1 cellular context compared by ENCODE assay signal in the genomic region with DNA sequence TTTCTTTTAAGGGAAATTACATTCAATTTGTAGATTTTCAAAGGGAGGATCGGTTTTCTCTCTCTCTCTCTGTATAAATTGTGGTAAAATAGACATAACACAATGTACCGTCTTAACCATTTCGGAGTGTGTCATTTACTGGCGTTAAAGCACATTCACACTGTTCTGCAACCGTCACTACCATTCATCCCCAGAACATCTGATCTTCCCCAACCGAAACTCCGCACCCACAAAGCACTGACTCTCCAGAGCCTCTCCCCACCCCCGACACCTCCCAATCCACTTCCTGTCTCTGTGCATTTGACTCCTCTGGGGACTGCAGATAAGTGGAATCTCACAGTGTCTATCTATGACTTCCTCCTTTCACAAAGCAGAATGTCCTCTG.
TF ChIP-seq lines count a peak whose summit lies in the region.

No MANE protein-coding gene starts in this region.

TF ChIP-seq in GM12878, 131 proteins besides CTCF, POLR2A, EP300 and RAD21 (continued from another document):
- TF ChIP-seq SMARCA5 (IDR thresholded peaks at IDR 0.05): peak; percentile 2; the same call in 1 of the 2 replicates
- peak; percentile 95 for TF ChIP-seq EED (IDR thresholded peaks at IDR 0.05; ENCODE audit: low read depth)
- TF ChIP-seq, protein P1, sequence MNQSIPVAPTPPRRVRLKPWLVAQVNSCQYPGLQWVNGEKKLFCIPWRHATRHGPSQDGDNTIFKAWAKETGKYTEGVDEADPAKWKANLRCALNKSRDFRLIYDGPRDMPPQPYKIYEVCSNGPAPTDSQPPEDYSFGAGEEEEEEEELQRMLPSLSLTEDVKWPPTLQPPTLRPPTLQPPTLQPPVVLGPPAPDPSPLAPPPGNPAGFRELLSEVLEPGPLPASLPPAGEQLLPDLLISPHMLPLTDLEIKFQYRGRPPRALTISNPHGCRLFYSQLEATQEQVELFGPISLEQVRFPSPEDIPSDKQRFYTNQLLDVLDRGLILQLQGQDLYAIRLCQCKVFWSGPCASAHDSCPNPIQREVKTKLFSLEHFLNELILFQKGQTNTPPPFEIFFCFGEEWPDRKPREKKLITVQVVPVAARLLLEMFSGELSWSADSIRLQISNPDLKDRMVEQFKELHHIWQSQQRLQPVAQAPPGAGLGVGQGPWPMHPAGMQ (IDR thresholded peaks at IDR 0.05; ENCODE audit: borderline replicate concordance): no peak
- TF ChIP-seq SIX5 (IDR thresholded peaks at IDR 0.05; ENCODE audit: low read depth, low read length, severe bottlenecking): no peak
- no peak for TF ChIP-seq JUND (IDR thresholded peaks at IDR 0.05; ENCODE audit: low read depth, low read length)
- TF ChIP-seq, protein P2, sequence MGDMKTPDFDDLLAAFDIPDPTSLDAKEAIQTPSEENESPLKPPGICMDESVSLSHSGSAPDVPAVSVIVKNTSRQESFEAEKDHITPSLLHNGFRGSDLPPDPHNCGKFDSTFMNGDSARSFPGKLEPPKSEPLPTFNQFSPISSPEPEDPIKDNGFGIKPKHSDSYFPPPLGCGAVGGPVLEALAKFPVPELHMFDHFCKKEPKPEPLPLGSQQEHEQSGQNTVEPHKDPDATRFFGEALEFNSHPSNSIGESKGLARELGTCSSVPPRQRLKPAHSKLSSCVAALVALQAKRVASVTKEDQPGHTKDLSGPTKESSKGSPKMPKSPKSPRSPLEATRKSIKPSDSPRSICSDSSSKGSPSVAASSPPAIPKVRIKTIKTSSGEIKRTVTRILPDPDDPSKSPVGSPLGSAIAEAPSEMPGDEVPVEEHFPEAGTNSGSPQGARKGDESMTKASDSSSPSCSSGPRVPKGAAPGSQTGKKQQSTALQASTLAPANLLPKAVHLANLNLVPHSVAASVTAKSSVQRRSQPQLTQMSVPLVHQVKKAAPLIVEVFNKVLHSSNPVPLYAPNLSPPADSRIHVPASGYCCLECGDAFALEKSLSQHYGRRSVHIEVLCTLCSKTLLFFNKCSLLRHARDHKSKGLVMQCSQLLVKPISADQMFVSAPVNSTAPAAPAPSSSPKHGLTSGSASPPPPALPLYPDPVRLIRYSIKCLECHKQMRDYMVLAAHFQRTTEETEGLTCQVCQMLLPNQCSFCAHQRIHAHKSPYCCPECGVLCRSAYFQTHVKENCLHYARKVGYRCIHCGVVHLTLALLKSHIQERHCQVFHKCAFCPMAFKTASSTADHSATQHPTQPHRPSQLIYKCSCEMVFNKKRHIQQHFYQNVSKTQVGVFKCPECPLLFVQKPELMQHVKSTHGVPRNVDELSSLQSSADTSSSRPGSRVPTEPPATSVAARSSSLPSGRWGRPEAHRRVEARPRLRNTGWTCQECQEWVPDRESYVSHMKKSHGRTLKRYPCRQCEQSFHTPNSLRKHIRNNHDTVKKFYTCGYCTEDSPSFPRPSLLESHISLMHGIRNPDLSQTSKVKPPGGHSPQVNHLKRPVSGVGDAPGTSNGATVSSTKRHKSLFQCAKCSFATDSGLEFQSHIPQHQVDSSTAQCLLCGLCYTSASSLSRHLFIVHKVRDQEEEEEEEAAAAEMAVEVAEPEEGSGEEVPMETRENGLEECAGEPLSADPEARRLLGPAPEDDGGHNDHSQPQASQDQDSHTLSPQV (IDR thresholded peaks at IDR 0.05): peak; percentile 74; the same call in 1 of the 2 replicates
- TF ChIP-seq ATF7 (IDR thresholded peaks at IDR 0.05; ENCODE audit: low read depth): peak; percentile 65
- TF ChIP-seq MTA2 (IDR thresholded peaks at IDR 0.05; ENCODE audit: low read depth): peak; percentile 83
- TF ChIP-seq BRCA1 (IDR thresholded peaks at IDR 0.05; ENCODE audit: low read depth, low read length): no peak
- peak; percentile 33; the same call in 1 of the 2 replicates for TF ChIP-seq CREM (IDR thresholded peaks at IDR 0.05; ENCODE audit: low read depth)
- TF ChIP-seq, protein P3, sequence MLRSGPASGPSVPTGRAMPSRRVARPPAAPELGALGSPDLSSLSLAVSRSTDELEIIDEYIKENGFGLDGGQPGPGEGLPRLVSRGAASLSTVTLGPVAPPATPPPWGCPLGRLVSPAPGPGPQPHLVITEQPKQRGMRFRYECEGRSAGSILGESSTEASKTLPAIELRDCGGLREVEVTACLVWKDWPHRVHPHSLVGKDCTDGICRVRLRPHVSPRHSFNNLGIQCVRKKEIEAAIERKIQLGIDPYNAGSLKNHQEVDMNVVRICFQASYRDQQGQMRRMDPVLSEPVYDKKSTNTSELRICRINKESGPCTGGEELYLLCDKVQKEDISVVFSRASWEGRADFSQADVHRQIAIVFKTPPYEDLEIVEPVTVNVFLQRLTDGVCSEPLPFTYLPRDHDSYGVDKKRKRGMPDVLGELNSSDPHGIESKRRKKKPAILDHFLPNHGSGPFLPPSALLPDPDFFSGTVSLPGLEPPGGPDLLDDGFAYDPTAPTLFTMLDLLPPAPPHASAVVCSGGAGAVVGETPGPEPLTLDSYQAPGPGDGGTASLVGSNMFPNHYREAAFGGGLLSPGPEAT (IDR thresholded peaks at IDR 0.05; ENCODE audit: low read depth): peak; percentile 83
- TF ChIP-seq MEF2A (IDR thresholded peaks at IDR 0.05; ENCODE audit: insufficient read depth, low read depth, low read length): 0 out of 2 replicates have a peak, but pooled peaks have one; percentile 4
- TF ChIP-seq, protein P4, sequence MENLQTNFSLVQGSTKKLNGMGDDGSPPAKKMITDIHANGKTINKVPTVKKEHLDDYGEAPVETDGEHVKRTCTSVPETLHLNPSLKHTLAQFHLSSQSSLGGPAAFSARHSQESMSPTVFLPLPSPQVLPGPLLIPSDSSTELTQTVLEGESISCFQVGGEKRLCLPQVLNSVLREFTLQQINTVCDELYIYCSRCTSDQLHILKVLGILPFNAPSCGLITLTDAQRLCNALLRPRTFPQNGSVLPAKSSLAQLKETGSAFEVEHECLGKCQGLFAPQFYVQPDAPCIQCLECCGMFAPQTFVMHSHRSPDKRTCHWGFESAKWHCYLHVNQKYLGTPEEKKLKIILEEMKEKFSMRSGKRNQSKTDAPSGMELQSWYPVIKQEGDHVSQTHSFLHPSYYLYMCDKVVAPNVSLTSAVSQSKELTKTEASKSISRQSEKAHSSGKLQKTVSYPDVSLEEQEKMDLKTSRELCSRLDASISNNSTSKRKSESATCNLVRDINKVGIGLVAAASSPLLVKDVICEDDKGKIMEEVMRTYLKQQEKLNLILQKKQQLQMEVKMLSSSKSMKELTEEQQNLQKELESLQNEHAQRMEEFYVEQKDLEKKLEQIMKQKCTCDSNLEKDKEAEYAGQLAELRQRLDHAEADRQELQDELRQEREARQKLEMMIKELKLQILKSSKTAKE (IDR thresholded peaks at IDR 0.05; ENCODE audit: low read depth, poor library complexity, severe bottlenecking): peak; percentile 33
- no peak for TF ChIP-seq TARDBP (IDR thresholded peaks at IDR 0.05; ENCODE audit: borderline replicate concordance)
- TF ChIP-seq, protein P5, sequence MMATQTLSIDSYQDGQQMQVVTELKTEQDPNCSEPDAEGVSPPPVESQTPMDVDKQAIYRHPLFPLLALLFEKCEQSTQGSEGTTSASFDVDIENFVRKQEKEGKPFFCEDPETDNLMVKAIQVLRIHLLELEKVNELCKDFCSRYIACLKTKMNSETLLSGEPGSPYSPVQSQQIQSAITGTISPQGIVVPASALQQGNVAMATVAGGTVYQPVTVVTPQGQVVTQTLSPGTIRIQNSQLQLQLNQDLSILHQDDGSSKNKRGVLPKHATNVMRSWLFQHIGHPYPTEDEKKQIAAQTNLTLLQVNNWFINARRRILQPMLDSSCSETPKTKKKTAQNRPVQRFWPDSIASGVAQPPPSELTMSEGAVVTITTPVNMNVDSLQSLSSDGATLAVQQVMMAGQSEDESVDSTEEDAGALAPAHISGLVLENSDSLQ (IDR thresholded peaks at IDR 0.05): peak; percentile 50
- peak; percentile 69 for TF ChIP-seq DPF2 (IDR thresholded peaks at IDR 0.05)
- no peak for TF ChIP-seq CBX3 (IDR thresholded peaks at IDR 0.05; ENCODE audit: borderline replicate concordance, low read depth)
- no peak for TF ChIP-seq SUZ12 (IDR thresholded peaks at IDR 0.05; ENCODE audit: unreplicated experiment)
- TF ChIP-seq MEF2B (IDR thresholded peaks at IDR 0.05; ENCODE audit: partially characterized antibody, poor library complexity, severe bottlenecking): peak; percentile 88
- no peak for TF ChIP-seq PAX8 (IDR thresholded peaks at IDR 0.05)
- TF ChIP-seq TCF7 (IDR thresholded peaks at IDR 0.05; ENCODE audit: borderline replicate concordance): no peak
- TF ChIP-seq NFXL1 (IDR thresholded peaks at IDR 0.05; ENCODE audit: borderline replicate concordance): no peak
- no peak for TF ChIP-seq FOXK2 (IDR thresholded peaks at IDR 0.05)
- TF ChIP-seq JUNB (IDR thresholded peaks at IDR 0.05): 0 out of 2 replicates have a peak, but pooled peaks have one; percentile 10
- peak; percentile 39; the same call in 1 of the 2 replicates for TF ChIP-seq GATAD2B (conservative IDR thresholded peaks at IDR 0.05; ENCODE audit: low read depth)
- TF ChIP-seq SPI1 (IDR thresholded peaks at IDR 0.05; ENCODE audit: borderline replicate concordance, insufficient read depth, low read depth, low read length): peak; percentile 81; the same call in 1 of the 2 replicates
- TF ChIP-seq IKZF1 (conservative IDR thresholded peaks at IDR 0.05): peak; percentile 90
- TF ChIP-seq, protein P6, sequence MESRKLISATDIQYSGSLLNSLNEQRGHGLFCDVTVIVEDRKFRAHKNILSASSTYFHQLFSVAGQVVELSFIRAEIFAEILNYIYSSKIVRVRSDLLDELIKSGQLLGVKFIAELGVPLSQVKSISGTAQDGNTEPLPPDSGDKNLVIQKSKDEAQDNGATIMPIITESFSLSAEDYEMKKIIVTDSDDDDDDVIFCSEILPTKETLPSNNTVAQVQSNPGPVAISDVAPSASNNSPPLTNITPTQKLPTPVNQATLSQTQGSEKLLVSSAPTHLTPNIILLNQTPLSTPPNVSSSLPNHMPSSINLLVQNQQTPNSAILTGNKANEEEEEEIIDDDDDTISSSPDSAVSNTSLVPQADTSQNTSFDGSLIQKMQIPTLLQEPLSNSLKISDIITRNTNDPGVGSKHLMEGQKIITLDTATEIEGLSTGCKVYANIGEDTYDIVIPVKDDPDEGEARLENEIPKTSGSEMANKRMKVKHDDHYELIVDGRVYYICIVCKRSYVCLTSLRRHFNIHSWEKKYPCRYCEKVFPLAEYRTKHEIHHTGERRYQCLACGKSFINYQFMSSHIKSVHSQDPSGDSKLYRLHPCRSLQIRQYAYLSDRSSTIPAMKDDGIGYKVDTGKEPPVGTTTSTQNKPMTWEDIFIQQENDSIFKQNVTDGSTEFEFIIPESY (IDR thresholded peaks at IDR 0.05): no peak
- 0 out of 2 replicates have a peak, but pooled peaks have one; percentile 36 for TF ChIP-seq BCL11A (IDR thresholded peaks at IDR 0.05; ENCODE audit: low read depth, low read length)
- 0 out of 2 replicates have a peak, but pooled peaks have one; percentile 17 for TF ChIP-seq CREB1 (IDR thresholded peaks at IDR 0.05; ENCODE audit: low read depth)
- TF ChIP-seq ZSCAN29 (IDR thresholded peaks at IDR 0.05): 0 out of 2 replicates have a peak, but pooled peaks have one; percentile 12
TF ChIP-seq in GM12878: peak in this region for 29.
